Comparison of ENCODE assay signal across 1 cellular context in genomic region chr1:94355485-94355980, GRCh38.
A peak's percentile ranks its signal among the peaks of the same experiment; 100 is the strongest.
TF ChIP-seq lines count a peak whose summit lies in the region.

No MANE protein-coding gene starts in this region.

TF ChIP-seq in HepG2, 621 proteins besides CTCF, POLR2A, EP300 and RAD21 (continued from another document and continues in another):
- peak; percentile 41; the same call in 1 of the 2 replicates for TF ChIP-seq MIXL1 (CRISPR knock-in tag; IDR thresholded peaks at IDR 0.05)
- no peak for TF ChIP-seq ZBTB49 (CRISPR knock-in tag; IDR thresholded peaks at IDR 0.05; ENCODE audit: borderline replicate concordance)
- peak; percentile 60; the same call in 1 of the 2 replicates for TF ChIP-seq ZNF281 (CRISPR knock-in tag; IDR thresholded peaks at IDR 0.05; ENCODE audit: borderline replicate concordance)
- TF ChIP-seq ZBTB38 (CRISPR knock-in tag; IDR thresholded peaks at IDR 0.05): no peak
- TF ChIP-seq ZNF292 (CRISPR knock-in tag; IDR thresholded peaks at IDR 0.05; ENCODE audit: borderline replicate concordance, low read depth): no peak
- TF ChIP-seq MAFK (conservative IDR thresholded peaks at IDR 0.05 in 1 of 2, IDR thresholded peaks at IDR 0.05 in 1 of 2; ENCODE audit: low read length in 2 of 2): peak; percentile 42 to 50; a peak in 3 of 4 replicates
- no peak for TF ChIP-seq KLF15 (CRISPR knock-in tag; IDR thresholded peaks at IDR 0.05; ENCODE audit: borderline replicate concordance)
- TF ChIP-seq ZNF773 (CRISPR knock-in tag; IDR thresholded peaks at IDR 0.05; ENCODE audit: borderline replicate concordance): no peak
- peak; percentile 86 for TF ChIP-seq CEBPB (IDR thresholded peaks at IDR 0.05; ENCODE audit: borderline replicate concordance, low read depth, low read length)
- no peak for TF ChIP-seq SIX1 (CRISPR knock-in tag; IDR thresholded peaks at IDR 0.05; ENCODE audit: borderline replicate concordance)
- TF ChIP-seq PHF5A (CRISPR knock-in tag; IDR thresholded peaks at IDR 0.05; ENCODE audit: low read depth, unreplicated experiment): no peak
- TF ChIP-seq ISX (CRISPR knock-in tag; conservative IDR thresholded peaks at IDR 0.05): no peak
- no peak for TF ChIP-seq DBP (CRISPR knock-in tag; IDR thresholded peaks at IDR 0.05; ENCODE audit: not compliant biosample characterization)
- TF ChIP-seq CHD4 (IDR thresholded peaks at IDR 0.05; ENCODE audit: borderline replicate concordance, low read length): no peak
- no peak for TF ChIP-seq ZFP37 (CRISPR knock-in tag; IDR thresholded peaks at IDR 0.05; ENCODE audit: borderline replicate concordance)
- 0 out of 2 replicates have a peak, but pooled peaks have one; percentile 8 for TF ChIP-seq TFAP4 (IDR thresholded peaks at IDR 0.05; ENCODE audit: borderline replicate concordance, low read depth)
- TF ChIP-seq PPARG (CRISPR knock-in tag; conservative IDR thresholded peaks at IDR 0.05): peak; percentile 96
- no peak for TF ChIP-seq ZNF30 (CRISPR knock-in tag; IDR thresholded peaks at IDR 0.05)
- TF ChIP-seq ZNF609 (CRISPR knock-in tag; IDR thresholded peaks at IDR 0.05; ENCODE audit: borderline replicate concordance): no peak
- TF ChIP-seq GMEB2 (CRISPR knock-in tag; IDR thresholded peaks at IDR 0.05; ENCODE audit: low read depth): no peak
- no peak for TF ChIP-seq NBN (conservative IDR thresholded peaks at IDR 0.05)
- no peak for TF ChIP-seq ZNF280B (CRISPR knock-in tag; IDR thresholded peaks at IDR 0.05; ENCODE audit: borderline replicate concordance)
- no peak for TF ChIP-seq NONO (IDR thresholded peaks at IDR 0.05)
- peak; percentile 52; the same call in 1 of the 2 replicates for TF ChIP-seq NONO (CRISPR knock-in tag; conservative IDR thresholded peaks at IDR 0.05)
- TF ChIP-seq ZNF75D (CRISPR knock-in tag; IDR thresholded peaks at IDR 0.05; ENCODE audit: borderline replicate concordance): no peak
- TF ChIP-seq ZNF354B (CRISPR knock-in tag; IDR thresholded peaks at IDR 0.05): no peak
- no peak for TF ChIP-seq ZFP36L2 (CRISPR knock-in tag; IDR thresholded peaks at IDR 0.05)
- TF ChIP-seq PAWR (CRISPR knock-in tag; IDR thresholded peaks at IDR 0.05; ENCODE audit: borderline replicate concordance): no peak
- TF ChIP-seq ZNF775 (CRISPR knock-in tag; IDR thresholded peaks at IDR 0.05; ENCODE audit: borderline replicate concordance): no peak
- peak; percentile 73 for TF ChIP-seq GFI1 (CRISPR knock-in tag; IDR thresholded peaks at IDR 0.05; ENCODE audit: borderline replicate concordance)
- TF ChIP-seq PATZ1 (CRISPR knock-in tag; IDR thresholded peaks at IDR 0.05): no peak
- TF ChIP-seq CBX2 (IDR thresholded peaks at IDR 0.05; ENCODE audit: low read depth, low read length): no peak
- no peak for TF ChIP-seq CBX2 (CRISPR knock-in tag; IDR thresholded peaks at IDR 0.05; ENCODE audit: low read depth)
- TF ChIP-seq ZNF446 (CRISPR knock-in tag; IDR thresholded peaks at IDR 0.05): no peak
- 0 out of 2 replicates have a peak, but pooled peaks have one; percentile 38 for TF ChIP-seq GATA4 (IDR thresholded peaks at IDR 0.05; ENCODE audit: borderline replicate concordance, low read depth)
- no peak for TF ChIP-seq ZMYM2 (CRISPR knock-in tag; IDR thresholded peaks at IDR 0.05)
- TF ChIP-seq ZNF33B (CRISPR knock-in tag; IDR thresholded peaks at IDR 0.05): no peak
- no peak for TF ChIP-seq ZNF614 (CRISPR knock-in tag; IDR thresholded peaks at IDR 0.05; ENCODE audit: borderline replicate concordance)
- no peak for TF ChIP-seq ZNF329 (CRISPR knock-in tag; IDR thresholded peaks at IDR 0.05; ENCODE audit: low read depth)
- no peak for TF ChIP-seq SOX5 (CRISPR knock-in tag; IDR thresholded peaks at IDR 0.05; ENCODE audit: borderline replicate concordance)
- TF ChIP-seq HBP1 (CRISPR knock-in tag; IDR thresholded peaks at IDR 0.05; ENCODE audit: low read depth): no peak
- no peak for TF ChIP-seq ARHGAP35 (CRISPR knock-in tag; IDR thresholded peaks at IDR 0.05; ENCODE audit: borderline replicate concordance)
- no peak for TF ChIP-seq BRCA1 (CRISPR knock-in tag; IDR thresholded peaks at IDR 0.05)
- no peak for TF ChIP-seq THYN1 (CRISPR knock-in tag; IDR thresholded peaks at IDR 0.05; ENCODE audit: borderline replicate concordance, low read depth)
